Comparison of ENCODE assay signal across 10 cellular contexts in genomic region chr7:44131173-44132009, GRCh38. TPM values are rescaled to one million over a fixed set of nuclear protein-coding genes. Genes with fewer than 3 reads are reported as not detected.
DNase-seq lines count a peak whose midpoint lies in the region; ATAC-seq, FAIRE-seq and TF ChIP-seq lines count a peak whose summit lies in the region.
"Had no signal": no experiment of that assay in that cellular context is flagged by ENCODE, and none has a peak within 500 bp of the region (broad histone marks: within the 10 kb centered on the region; RNA-seq: fewer than 3 reads in every experiment).

No MANE protein-coding gene starts in this region.

- WGBS in prostate gland: 86% methylated on average over 8 of the region's 12 CpGs

- H3K4me3 ChIP-seq in cardiac muscle cell (no peak overlapping the region), prostate gland (no peak overlapping the region)

- POLR2A ChIA-PET in activated naive CD8-positive, alpha-beta T cell treated with anti-CD3 and anti-CD28 coated beads, Interleukin-2, amount 10 ng/mL, durations not matched to agents 7 days and 5 days (lab: Charles Lee): interaction anchor here (0.6 kb wide), 1 partner anchor 62 kb away, joined by 4 read pairs; no protein-coding TSS in a partner anchor

- H3K4me1 ChIP-seq in cardiac muscle cell (ENCODE audit: low read depth) (peaks cover 63% of the 10 kb centered on the region), prostate gland (replicated peaks) (no peaks in the 10 kb centered on the region)

- no peak for DNase-seq in activated naive CD8-positive, alpha-beta T cell treated with anti-CD3 and anti-CD28 coated beads, Interleukin-2, amount 10 ng/mL, durations not matched to agents 7 days and 5 days
- DNase-seq in activated naive CD8-positive, alpha-beta T cell treated with anti-CD3 and anti-CD28 coated beads for 36 hours: no peak
- DNase-seq in OCI-M1 (lab: John Stamatoyannopoulos, UW): peak; percentile 8
- DNase-seq in cardiac muscle cell (ENCODE audit: low read depth in 1 of 2, low spot score in 1 of 2): peak; percentile 33 to 80
- DNase-seq in urothelium cell line (ENCODE audit: low spot score): no peak
- no peak for DNase-seq in prostate gland (ENCODE audit: low spot score)
- no peak for DNase-seq in frontal cortex (ENCODE audit: low spot score in 2 of 2)
- DNase-seq in stimulated activated CD4-positive, alpha-beta T cell treated with anti-CD3 and anti-CD28 coated beads, Interleukin-12 subunit alpha, Interleukin-12 subunit beta, amount 100 ng/mL, for 4 hours: no peak
- DNase-seq: activated CD8-positive, alpha-beta memory T cell treated with anti-CD3 and anti-CD28 coated beads, Interleukin-2, amount 50 U/mL, for 48 hours had no signal

- no peak for TF ChIP-seq POLR2A in prostate gland (IDR thresholded peaks at IDR 0.05)

- H3K27ac Mint-ChIP-seq in activated naive CD8-positive, alpha-beta T cell treated with anti-CD3 and anti-CD28 coated beads, Interleukin-2, amount 10 ng/mL, durations not matched to agents 7 days and 5 days: no peak overlapping the region
- H3K27ac Mint-ChIP-seq in activated naive CD8-positive, alpha-beta T cell treated with anti-CD3 and anti-CD28 coated beads for 36 hours: no peak overlapping the region

- peaks cover 14% of the 10 kb centered on the region for H3K4me1 Mint-ChIP-seq in activated naive CD8-positive, alpha-beta T cell treated with anti-CD3 and anti-CD28 coated beads, Interleukin-2, amount 10 ng/mL, durations not matched to agents 7 days and 5 days
- H3K4me1 Mint-ChIP-seq in activated naive CD8-positive, alpha-beta T cell treated with anti-CD3 and anti-CD28 coated beads for 36 hours: no peaks in the 10 kb centered on the region

- TF ChIP-seq CTCF in cardiac muscle cell (IDR thresholded peaks at IDR 0.05; ENCODE audit: low read depth, low read length): peak; percentile 35
- TF ChIP-seq CTCF in prostate gland (IDR thresholded peaks at IDR 0.05): no peak

- H3K27me3 Mint-ChIP-seq in activated naive CD8-positive, alpha-beta T cell treated with anti-CD3 and anti-CD28 coated beads, Interleukin-2, amount 10 ng/mL, durations not matched to agents 7 days and 5 days: peaks cover 17% of the 10 kb centered on the region
- H3K27me3 Mint-ChIP-seq in activated naive CD8-positive, alpha-beta T cell treated with anti-CD3 and anti-CD28 coated beads for 36 hours: no peaks in the 10 kb centered on the region

- FAIRE-seq in urothelium cell line (lab: Jason Lieb, UNC): peak; percentile 58
- FAIRE-seq in frontal cortex (lab: Jason Lieb, UNC): no peak
- FAIRE-seq: islet of Langerhans had no signal

- no peak overlapping the region for H3K4me3 Mint-ChIP-seq in activated naive CD8-positive, alpha-beta T cell treated with anti-CD3 and anti-CD28 coated beads, Interleukin-2, amount 10 ng/mL, durations not matched to agents 7 days and 5 days
- no peak overlapping the region for H3K4me3 Mint-ChIP-seq in activated naive CD8-positive, alpha-beta T cell treated with anti-CD3 and anti-CD28 coated beads for 36 hours

- no peaks in the 10 kb centered on the region for H3K9me3 ChIP-seq in cardiac muscle cell (ENCODE audit: low read depth)
- H3K9me3 ChIP-seq in prostate gland: no peaks in the 10 kb centered on the region

- peaks cover 2% of the 10 kb centered on the region for H3K9me3 Mint-ChIP-seq in activated naive CD8-positive, alpha-beta T cell treated with anti-CD3 and anti-CD28 coated beads, Interleukin-2, amount 10 ng/mL, durations not matched to agents 7 days and 5 days
- H3K9me3 Mint-ChIP-seq in activated naive CD8-positive, alpha-beta T cell treated with anti-CD3 and anti-CD28 coated beads for 36 hours: peaks cover 7% of the 10 kb centered on the region

- H3K27ac ChIP-seq in cardiac muscle cell (peak overlapping the region; percentile 100), prostate gland (no peak overlapping the region)

- H3K36me3 ChIP-seq in cardiac muscle cell (no peaks in the 10 kb centered on the region), prostate gland (no peaks in the 10 kb centered on the region)

- no peaks in the 10 kb centered on the region for H3K27me3 ChIP-seq in cardiac muscle cell
- no peaks in the 10 kb centered on the region for H3K27me3 ChIP-seq in prostate gland (replicated peaks; ENCODE audit: insufficient read depth)

- ATAC-seq in activated naive CD8-positive, alpha-beta T cell treated with anti-CD3 and anti-CD28 coated beads, Interleukin-2, amount 10 ng/mL, durations not matched to agents 7 days and 5 days (ENCODE audit: low read depth): peak; percentile 48

- intact Hi-C loops in prostate gland (cut with DNase I): no loop called here

- H3K36me3 Mint-ChIP-seq in activated naive CD8-positive, alpha-beta T cell treated with anti-CD3 and anti-CD28 coated beads, Interleukin-2, amount 10 ng/mL, durations not matched to agents 7 days and 5 days: no peaks in the 10 kb centered on the region
- peaks cover 4% of the 10 kb centered on the region for H3K36me3 Mint-ChIP-seq in activated naive CD8-positive, alpha-beta T cell treated with anti-CD3 and anti-CD28 coated beads for 36 hours

RNA-seq across cellular contexts. Expression of gene POLD2, which starts 8.0 kb away (rescaled TPM):
- 10 to 100 TPM; 99.3 to 99.4 TPM for total RNA-seq in activated naive CD8-positive, alpha-beta T cell treated with anti-CD3 and anti-CD28 coated beads, Interleukin-2, amount 10 ng/mL, durations not matched to agents 7 days and 5 days
- 100 to 1,000 TPM; 287 to 296 TPM for total RNA-seq in activated naive CD8-positive, alpha-beta T cell treated with anti-CD3 and anti-CD28 coated beads for 36 hours
- total RNA-seq in cardiac muscle cell (123 and 133 TPM in 2 replicates), prostate gland (10 to 100 TPM; 53.1 to 65.9 TPM), frontal cortex (46.1 TPM)
- 194 and 198 TPM in 2 replicates for polyA plus RNA-seq in cardiac muscle cell

RNA-seq across cellular contexts. Expression of gene MYL7, which starts 9.7 kb away (rescaled TPM):
- not detected for total RNA-seq in activated naive CD8-positive, alpha-beta T cell treated with anti-CD3 and anti-CD28 coated beads, Interleukin-2, amount 10 ng/mL, durations not matched to agents 7 days and 5 days
- not detected for total RNA-seq in activated naive CD8-positive, alpha-beta T cell treated with anti-CD3 and anti-CD28 coated beads for 36 hours
- total RNA-seq in cardiac muscle cell (9,288 and 26,089 TPM in 2 replicates), prostate gland (not detected), frontal cortex (1.6 TPM)
- polyA plus RNA-seq in cardiac muscle cell: 8,361 and 20,231 TPM in 2 replicates

RNA-seq across cellular contexts. Expression of gene AEBP1, which starts 27.2 kb away (rescaled TPM):
- 10 to 100 TPM; 21.5 to 22.0 TPM for total RNA-seq in activated naive CD8-positive, alpha-beta T cell treated with anti-CD3 and anti-CD28 coated beads, Interleukin-2, amount 10 ng/mL, durations not matched to agents 7 days and 5 days
- 10 to 100 TPM; 32.6 to 38.3 TPM for total RNA-seq in activated naive CD8-positive, alpha-beta T cell treated with anti-CD3 and anti-CD28 coated beads for 36 hours
- total RNA-seq in cardiac muscle cell (60.8 and 94.1 TPM in 2 replicates), prostate gland (100 to 1,000 TPM in 1 of 2 donors, 10 to 100 TPM in 1; 40.4 to 219 TPM), frontal cortex (4.1 TPM)
- polyA plus RNA-seq in cardiac muscle cell: 96.0 and 107 TPM in 2 replicates

RNA-seq across cellular contexts. Expression of gene POLM, which starts 49.1 kb away (rescaled TPM):
- total RNA-seq in activated naive CD8-positive, alpha-beta T cell treated with anti-CD3 and anti-CD28 coated beads, Interleukin-2, amount 10 ng/mL, durations not matched to agents 7 days and 5 days: 10 to 100 TPM; 51.0 to 54.5 TPM
- total RNA-seq in activated naive CD8-positive, alpha-beta T cell treated with anti-CD3 and anti-CD28 coated beads for 36 hours: 10 to 100 TPM; 32.5 to 35.2 TPM
- total RNA-seq in cardiac muscle cell (52.5 and 95.9 TPM in 2 replicates), prostate gland (10 to 100 TPM; 63.7 to 80.7 TPM), frontal cortex (3.7 TPM)
- 25.1 and 26.7 TPM in 2 replicates for polyA plus RNA-seq in cardiac muscle cell

RNA-seq across cellular contexts. Expression of gene GCK, which starts 57.8 kb away (rescaled TPM):
- under 1 TPM; 0.23 to 0.30 TPM for total RNA-seq in activated naive CD8-positive, alpha-beta T cell treated with anti-CD3 and anti-CD28 coated beads, Interleukin-2, amount 10 ng/mL, durations not matched to agents 7 days and 5 days
- 1 to 10 TPM; 2.5 to 3.7 TPM for total RNA-seq in activated naive CD8-positive, alpha-beta T cell treated with anti-CD3 and anti-CD28 coated beads for 36 hours
- 19.1 and 46.4 TPM in 2 replicates for total RNA-seq in cardiac muscle cell
- 26.7 and 62.9 TPM in 2 replicates for polyA plus RNA-seq in cardiac muscle cell
- total RNA-seq in prostate gland: 1 to 10 TPM in 1 of 2 donors, under 1 TPM in 1; 0.91 to 2.7 TPM
- total RNA-seq in frontal cortex: 6.5 TPM

Comparison
In these comparisons a context has a peak if more than half of its experiments do, and no peak if none do; other contexts are left out.
1. DNase-seq: peak in OCI-M1 (single experiment) and cardiac muscle cell (2 of 2); none in activated naive CD8-positive, alpha-beta T cell treated with anti-CD3 and anti-CD28 coated beads, Interleukin-2, amount 10 ng/mL, durations not matched to agents 7 days and 5 days (single experiment), activated naive CD8-positive, alpha-beta T cell treated with anti-CD3 and anti-CD28 coated beads for 36 hours (single experiment), urothelium cell line (single experiment), prostate gland (single experiment), frontal cortex (0 of 2) and stimulated activated CD4-positive, alpha-beta T cell treated with anti-CD3 and anti-CD28 coated beads, Interleukin-12 subunit alpha, Interleukin-12 subunit beta, amount 100 ng/mL, for 4 hours (single experiment).
2. RNA of gene MYL7, which starts 9.7 kb away (total RNA-seq): 9,288 to 26,089 TPM in cardiac muscle cell; 1.6 TPM in frontal cortex (single experiment), not detected in prostate gland, not detected in activated naive CD8-positive, alpha-beta T cell treated with anti-CD3 and anti-CD28 coated beads, Interleukin-2, amount 10 ng/mL, durations not matched to agents 7 days and 5 days and not detected in activated naive CD8-positive, alpha-beta T cell treated with anti-CD3 and anti-CD28 coated beads for 36 hours; every median in the first group is over 1,000 times any median in the second.